ENCODE assay signal across 22 cellular contexts in the genomic region with DNA sequence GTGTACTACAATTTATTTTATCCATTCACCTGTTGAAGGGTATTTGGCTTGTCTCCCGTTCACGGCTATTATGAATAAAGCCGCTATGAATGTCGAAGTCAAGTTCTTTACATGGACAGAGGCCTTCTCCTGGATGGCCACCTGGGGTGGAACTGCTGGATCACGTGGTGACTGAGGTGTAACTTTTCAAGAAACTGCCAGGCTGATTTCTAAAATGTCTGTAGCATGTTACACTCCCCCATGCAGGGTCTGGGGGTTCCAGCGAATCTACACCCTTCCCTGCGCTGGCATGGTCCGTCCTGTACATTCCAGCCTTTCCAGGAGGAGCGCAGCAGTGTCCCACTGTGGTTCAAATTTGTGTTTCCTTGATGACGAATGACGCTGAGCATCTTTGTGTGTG.
"Had no signal": no experiment of that assay in that cellular context is flagged by ENCODE, and none has a peak within 500 bp of the region (broad histone marks: within the 10 kb centered on the region; RNA-seq: fewer than 3 reads in every experiment).

No MANE protein-coding gene starts in this region.

- H3K4me1 Mint-ChIP-seq: activated naive CD4-positive, alpha-beta T cell treated with anti-CD3 and anti-CD28 coated beads, Interleukin-2, amount 10 ng/mL, durations not matched to agents 7 days and 5 days; immature natural killer cell; nephron had no signal

- H3K4me3 ChIP-seq: left lung, ovary, psoas muscle, tibial nerve, vagina had no signal

- H3K36me3 ChIP-seq: left lung, neutrophil, ovary, vagina had no signal

- H3K27me3 ChIP-seq: ovary, vagina had no signal

- H3K27ac ChIP-seq: left lung, neutrophil, psoas muscle, tibial nerve, vagina, VCaP had no signal

- ATAC-seq: activated T-cell treated with anti-CD3 and anti-CD28 coated beads, Interleukin-2, amount 50 U/mL, for 72 hours; left lung; psoas muscle; right cardiac atrium had no signal

- H3K36me3 Mint-ChIP-seq: activated naive CD4-positive, alpha-beta T cell treated with anti-CD3 and anti-CD28 coated beads, Interleukin-2, amount 10 ng/mL, durations not matched to agents 7 days and 5 days had no signal

- H3K4me3 Mint-ChIP-seq: activated naive CD4-positive, alpha-beta T cell treated with anti-CD3 and anti-CD28 coated beads, Interleukin-2, amount 10 ng/mL, durations not matched to agents 7 days and 5 days; activated T-cell treated with anti-CD3 and anti-CD28 coated beads, Interleukin-2, amount 50 U/mL, for 72 hours; dendritic cell treated with granulocyte-macrophage colony-stimulating factor and Interleukin-4, amounts not matched to agents 40 ng/mL and 50 ng/mL, for 4 days; immature natural killer cell; nephron; stimulated activated naive CD8-positive, alpha-beta T cell treated with anti-CD3 and anti-CD28 coated beads, Interleukin-15, Interleukin-2, amounts not matched to agents 100 ng/mL and 50 ng/mL, for 24 hours; T-helper 2 cell treated with Interferon-gamma antibody and Interleukin-4, amounts not matched to agents 5 μg/mL and 100 μg/mL, for 36 hours had no signal

- H3K9me3 Mint-ChIP-seq: activated naive CD4-positive, alpha-beta T cell treated with anti-CD3 and anti-CD28 coated beads, Interleukin-2, amount 10 ng/mL, durations not matched to agents 7 days and 5 days; activated T-cell treated with anti-CD3 and anti-CD28 coated beads, Interleukin-2, amount 50 U/mL, for 72 hours; dendritic cell treated with granulocyte-macrophage colony-stimulating factor and Interleukin-4, amounts not matched to agents 40 ng/mL and 50 ng/mL, for 4 days; immature natural killer cell; T-helper 2 cell treated with Interferon-gamma antibody and Interleukin-4, amounts not matched to agents 5 μg/mL and 100 μg/mL, for 36 hours had no signal

- H3K27ac Mint-ChIP-seq: activated naive CD4-positive, alpha-beta T cell treated with anti-CD3 and anti-CD28 coated beads, Interleukin-2, amount 10 ng/mL, durations not matched to agents 7 days and 5 days; activated T-cell treated with anti-CD3 and anti-CD28 coated beads, Interleukin-2, amount 50 U/mL, for 72 hours; dendritic cell treated with granulocyte-macrophage colony-stimulating factor and Interleukin-4, amounts not matched to agents 40 ng/mL and 50 ng/mL, for 4 days; nephron; stimulated activated naive CD8-positive, alpha-beta T cell treated with anti-CD3 and anti-CD28 coated beads, Interleukin-15, Interleukin-2, amounts not matched to agents 100 ng/mL and 50 ng/mL, for 24 hours; T-helper 2 cell treated with Interferon-gamma antibody and Interleukin-4, amounts not matched to agents 5 μg/mL and 100 μg/mL, for 36 hours had no signal

- H3K4me1 ChIP-seq: left lung, psoas muscle, tibial nerve, vagina had no signal

- DNase-seq: activated CD4-positive, CD25-positive, alpha-beta regulatory T cell treated with anti-CD3 and anti-CD28 coated beads, Interleukin-2, amount 50 U/mL, for 72 hours; activated T-cell treated with anti-CD3 and anti-CD28 coated beads, Interleukin-2, amount 50 U/mL, for 72 hours; effector CD8-positive, alpha-beta T cell; foreskin fibroblast; immature natural killer cell; kidney glomerular epithelial cell; midbrain; psoas muscle; stimulated activated CD4-positive, alpha-beta T cell treated with anti-CD3 and anti-CD28 coated beads, Interleukin-12 subunit alpha, Interleukin-12 subunit beta, amount 100 ng/mL, for 4 hours; stimulated activated CD4-positive, alpha-beta T cell treated with anti-CD3 and anti-CD28 coated beads, Interleukin-4, amount 100 ng/mL, for 4 hours had no signal

- H3K9me3 ChIP-seq: left lung, neutrophil, ovary, psoas muscle, vagina had no signal
